Comparison of ENCODE assay signal across 8 cellular contexts in the genomic region with DNA sequence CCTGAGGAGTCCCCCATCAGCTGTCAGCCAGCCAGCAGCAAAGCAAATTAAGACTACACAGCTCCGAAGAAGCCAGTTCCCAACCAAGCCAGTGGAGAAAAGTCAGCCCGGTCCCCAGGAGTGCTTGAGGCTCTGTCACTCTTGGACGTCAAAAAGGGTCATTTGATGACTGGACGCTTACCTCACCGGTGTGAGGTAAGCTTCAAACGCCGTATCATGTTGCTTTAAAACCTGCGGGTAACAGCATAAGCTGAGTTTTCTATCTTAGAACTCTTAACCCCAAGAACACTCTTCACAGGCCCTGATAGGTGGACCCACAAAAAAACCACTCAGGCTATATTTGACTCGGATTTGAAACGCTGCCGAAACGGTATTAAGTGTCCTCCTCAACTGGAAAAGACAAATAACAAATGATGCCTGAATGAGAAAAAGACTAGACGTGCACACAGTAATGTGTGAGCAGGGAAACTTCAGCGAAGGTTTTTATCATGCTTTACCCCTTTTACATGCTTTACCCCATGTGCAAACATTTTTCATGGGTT. TPM values are rescaled to one million over a fixed set of nuclear protein-coding genes. Genes with fewer than 3 reads are reported as not detected.
DNase-seq lines count a peak whose midpoint lies in the region; ATAC-seq and TF ChIP-seq lines count a peak whose summit lies in the region.

No MANE protein-coding gene starts in this region.

- H3K27me3 ChIP-seq in esophagus squamous epithelium, result no peaks in the 10 kb centered on the region

- peaks cover 6% of the 10 kb centered on the region for H3K36me3 Mint-ChIP-seq in activated CD8-positive, alpha-beta memory T cell treated with anti-CD3 and anti-CD28 coated beads, Interleukin-2, amount 10 ng/mL, durations not matched to agents 7 days and 5 days
- H3K36me3 Mint-ChIP-seq in T-helper 1 cell treated with Interleukin-12 subunit alpha and Interleukin-12 subunit beta and Interleukin-4 antibody, amounts not matched to agents 30 μg/mL and 1 μg/mL, for 36 hours (ENCODE audit: low read depth), result no peaks in the 10 kb centered on the region
- no peaks in the 10 kb centered on the region for H3K36me3 Mint-ChIP-seq in nephron (ENCODE audit: low read depth)

- peaks cover 12% of the 10 kb centered on the region for H3K27me3 Mint-ChIP-seq in activated CD8-positive, alpha-beta memory T cell treated with anti-CD3 and anti-CD28 coated beads, Interleukin-2, amount 10 ng/mL, durations not matched to agents 7 days and 5 days
- H3K27me3 Mint-ChIP-seq in T-helper 1 cell treated with Interleukin-12 subunit alpha and Interleukin-12 subunit beta and Interleukin-4 antibody, amounts not matched to agents 30 μg/mL and 1 μg/mL, for 36 hours (ENCODE audit: low read depth), result peaks cover 25% of the 10 kb centered on the region
- no peaks in the 10 kb centered on the region for H3K27me3 Mint-ChIP-seq in nephron (ENCODE audit: low read depth)

- no peaks in the 10 kb centered on the region for H3K9me3 Mint-ChIP-seq in activated CD8-positive, alpha-beta memory T cell treated with anti-CD3 and anti-CD28 coated beads, Interleukin-2, amount 10 ng/mL, durations not matched to agents 7 days and 5 days (ENCODE audit: low read depth)
- no peaks in the 10 kb centered on the region for H3K9me3 Mint-ChIP-seq in T-helper 1 cell treated with Interleukin-12 subunit alpha and Interleukin-12 subunit beta and Interleukin-4 antibody, amounts not matched to agents 30 μg/mL and 1 μg/mL, for 36 hours
- no peaks in the 10 kb centered on the region for H3K9me3 Mint-ChIP-seq in nephron

- H3K4me3 ChIP-seq in esophagus squamous epithelium, result peak overlapping the region; percentile 66 to 95 (median 68)

- H3K4me3 Mint-ChIP-seq in activated CD8-positive, alpha-beta memory T cell treated with anti-CD3 and anti-CD28 coated beads, Interleukin-2, amount 10 ng/mL, durations not matched to agents 7 days and 5 days, result peak overlapping the region; percentile 96
- peak overlapping the region; percentile 89 for H3K4me3 Mint-ChIP-seq in T-helper 1 cell treated with Interleukin-12 subunit alpha and Interleukin-12 subunit beta and Interleukin-4 antibody, amounts not matched to agents 30 μg/mL and 1 μg/mL, for 36 hours
- peak overlapping the region; percentile 84 to 96 (median 92) for H3K4me3 Mint-ChIP-seq in nephron

- peak; percentile 41 for DNase-seq in activated CD8-positive, alpha-beta memory T cell treated with anti-CD3 and anti-CD28 coated beads, Interleukin-2, amount 10 ng/mL, durations not matched to agents 7 days and 5 days
- DNase-seq in activated CD8-positive, alpha-beta memory T cell treated with anti-CD3 and anti-CD28 coated beads, Interleukin-2, amount 50 U/mL, for 48 hours, result no peak
- DNase-seq in esophagus squamous epithelium (lab: John Stamatoyannopoulos, UW) (no peak), MV-4-11 (lab: John Stamatoyannopoulos, UW) (no peak)

- no peaks in the 10 kb centered on the region for H3K9me3 ChIP-seq in esophagus squamous epithelium

- WGBS in esophagus squamous epithelium, 2 donors, result 13 to 17% methylated on average over 14 of the region's 14 CpGs

- no peak for ATAC-seq in activated CD8-positive, alpha-beta memory T cell treated with anti-CD3 and anti-CD28 coated beads, Interleukin-2, amount 10 ng/mL, durations not matched to agents 7 days and 5 days
- peak; percentile 10 for ATAC-seq in HG03460 (IDR thresholded peaks at IDR 0.05; ENCODE audit: unreplicated experiment)
- no peak for ATAC-seq in GM19467 (IDR thresholded peaks at IDR 0.05; ENCODE audit: unreplicated experiment)

- TF ChIP-seq CTCF in esophagus squamous epithelium (IDR thresholded peaks at IDR 0.05), result no peak
- no peak for TF ChIP-seq CTCF in nephron (IDR thresholded peaks at IDR 0.05; ENCODE audit: unreplicated experiment in 3 of 3)

- peak overlapping the region; percentile 82 to 89 (median 85) for H3K27ac ChIP-seq in esophagus squamous epithelium

- CTCF ChIA-PET in activated CD8-positive, alpha-beta memory T cell treated with anti-CD3 and anti-CD28 coated beads, Interleukin-2, amount 10 ng/mL, durations not matched to agents 7 days and 5 days (lab: Charles Lee), result interaction anchor here (1.5 kb wide), 1 partner anchor 22 kb away, joined by 3 read pairs; no protein-coding TSS in a partner anchor

- H3K27ac Mint-ChIP-seq in activated CD8-positive, alpha-beta memory T cell treated with anti-CD3 and anti-CD28 coated beads, Interleukin-2, amount 10 ng/mL, durations not matched to agents 7 days and 5 days, result peak overlapping the region; percentile 85
- peak overlapping the region; percentile 86 for H3K27ac Mint-ChIP-seq in T-helper 1 cell treated with Interleukin-12 subunit alpha and Interleukin-12 subunit beta and Interleukin-4 antibody, amounts not matched to agents 30 μg/mL and 1 μg/mL, for 36 hours
- H3K27ac Mint-ChIP-seq in nephron, result peak overlapping the region; percentile 84 to 92 (median 91)

- peaks cover 8 to 30% (median 14%) of the 10 kb centered on the region in 3 donors for H3K4me1 ChIP-seq in esophagus squamous epithelium

- H3K36me3 ChIP-seq in esophagus squamous epithelium, result no peaks in the 10 kb centered on the region

- H3K4me1 Mint-ChIP-seq in activated CD8-positive, alpha-beta memory T cell treated with anti-CD3 and anti-CD28 coated beads, Interleukin-2, amount 10 ng/mL, durations not matched to agents 7 days and 5 days, result peaks cover 25% of the 10 kb centered on the region
- peaks cover 24% of the 10 kb centered on the region for H3K4me1 Mint-ChIP-seq in T-helper 1 cell treated with Interleukin-12 subunit alpha and Interleukin-12 subunit beta and Interleukin-4 antibody, amounts not matched to agents 30 μg/mL and 1 μg/mL, for 36 hours (ENCODE audit: low read depth)
- peaks cover 36% of the 10 kb centered on the region for H3K4me1 Mint-ChIP-seq in nephron

- TF ChIP-seq POLR2A in esophagus squamous epithelium (IDR thresholded peaks at IDR 0.05), result no peak

- intact Hi-C loops in esophagus squamous epithelium (cut with DNase I), result no loop called here

RNA-seq across cellular contexts. Expression of gene LNPK, which starts 0.7 kb away (rescaled TPM):
- total RNA-seq in activated CD8-positive, alpha-beta memory T cell treated with anti-CD3 and anti-CD28 coated beads, Interleukin-2, amount 10 ng/mL, durations not matched to agents 7 days and 5 days, result 10 to 100 TPM; 34.1 to 38.2 TPM
- total RNA-seq in esophagus squamous epithelium, result 10 to 100 TPM; 16.3 to 23.5 (median 19.6) TPM
